Comparison of ENCODE assay signal across 8 cellular contexts in genomic region chr9:5832093-5832542, GRCh38. TPM values are rescaled to one million over a fixed set of nuclear protein-coding genes. Genes with fewer than 3 reads are reported as not detected.
A peak's percentile ranks its signal among the peaks of the same experiment; 100 is the strongest.
DNase-seq lines count a peak whose midpoint lies in the region; FAIRE-seq and TF ChIP-seq lines count a peak whose summit lies in the region.

No MANE protein-coding gene starts in this region.

- H3K36me3 ChIP-seq in hepatocyte (replicated peaks; ENCODE audit: insufficient read depth, low read depth): no peaks in the 10 kb centered on the region
- H3K36me3 ChIP-seq in small intestine (ENCODE audit: control insufficient read depth in 2 of 2, insufficient read depth in 2 of 2, low read length in 2 of 2): peaks cover 0 to 2% of the 10 kb centered on the region in 2 donors

- H3K36me3 Mint-ChIP-seq in activated T-cell treated with anti-CD3 and anti-CD28 coated beads, Interleukin-2, amount 50 U/mL, for 24 hours (ENCODE audit: low read depth): peaks cover 30% of the 10 kb centered on the region
- no peaks in the 10 kb centered on the region for H3K36me3 Mint-ChIP-seq in activated naive CD4-positive, alpha-beta T cell treated with anti-CD3 and anti-CD28 coated beads, Interleukin-2, amount 50 U/mL, for 24 hours

- H3K9me3 Mint-ChIP-seq in activated T-cell treated with anti-CD3 and anti-CD28 coated beads, Interleukin-2, amount 50 U/mL, for 24 hours: no peaks in the 10 kb centered on the region
- no peaks in the 10 kb centered on the region for H3K9me3 Mint-ChIP-seq in activated naive CD4-positive, alpha-beta T cell treated with anti-CD3 and anti-CD28 coated beads, Interleukin-2, amount 50 U/mL, for 24 hours

- peak overlapping the region; percentile 45 for H3K27ac Mint-ChIP-seq in activated T-cell treated with anti-CD3 and anti-CD28 coated beads, Interleukin-2, amount 50 U/mL, for 24 hours
- H3K27ac Mint-ChIP-seq in activated naive CD4-positive, alpha-beta T cell treated with anti-CD3 and anti-CD28 coated beads, Interleukin-2, amount 50 U/mL, for 24 hours: peak overlapping the region; percentile 74

- H3K4me1 ChIP-seq in hepatocyte (ENCODE audit: insufficient read depth) (peaks cover 14% of the 10 kb centered on the region), small intestine (ENCODE audit: control insufficient read depth in 2 of 2, insufficient read depth in 1 of 2, low read depth in 1 of 2, low read length in 1 of 2) (peaks cover 0 to 8% of the 10 kb centered on the region in 2 donors)

- 11% methylated on average over 9 of the region's 9 CpGs for WGBS in hepatocyte (ENCODE audit: low lambda C conversion rate, missing lambda C conversion rate)
- 1 to 6% (median 3%) methylated on average over 9 of the region's 9 CpGs for WGBS in small intestine, 3 donors

- H3K9me3 ChIP-seq in hepatocyte (ENCODE audit: low read depth): no peaks in the 10 kb centered on the region
- no peaks in the 10 kb centered on the region for H3K9me3 ChIP-seq in small intestine (ENCODE audit: control insufficient read depth, low read depth)

- TF ChIP-seq CTCF in hepatocyte (IDR thresholded peaks at IDR 0.05; ENCODE audit: poor library complexity): no peak

- H4K20me1 ChIP-seq in hepatocyte (ENCODE audit: insufficient read depth, poor library complexity, severe bottlenecking): no peaks in the 10 kb centered on the region

- in situ Hi-C loops in KBM-7 (cut with MboI; ENCODE audit: low pct_unique_long_range_greater_than_20kb, low sequenced_read_pairs): no loop called here

- H3K27ac ChIP-seq in hepatocyte (peak overlapping the region; percentile 75), small intestine (ENCODE audit: low read depth in 1 of 2, low read length in 1 of 2) (peak overlapping the region; percentile 92)

- no peak for FAIRE-seq in small intestine (lab: Jason Lieb, UNC)

- H2AFZ ChIP-seq in hepatocyte: peak overlapping the region; percentile 62

- peaks cover 29% of the 10 kb centered on the region for H3K79me2 ChIP-seq in hepatocyte

- peak overlapping the region; percentile 91 for H3K4me3 Mint-ChIP-seq in activated T-cell treated with anti-CD3 and anti-CD28 coated beads, Interleukin-2, amount 50 U/mL, for 24 hours
- H3K4me3 Mint-ChIP-seq in activated naive CD4-positive, alpha-beta T cell treated with anti-CD3 and anti-CD28 coated beads, Interleukin-2, amount 50 U/mL, for 24 hours: peak overlapping the region; percentile 95

- no peaks in the 10 kb centered on the region for H3K9me2 ChIP-seq in hepatocyte (replicated peaks; ENCODE audit: insufficient read depth)

- H3K4me2 ChIP-seq in hepatocyte: peak overlapping the region; percentile 86

- peaks cover 46% of the 10 kb centered on the region for H3K4me1 Mint-ChIP-seq in activated T-cell treated with anti-CD3 and anti-CD28 coated beads, Interleukin-2, amount 50 U/mL, for 24 hours (ENCODE audit: low read depth)
- peaks cover 67% of the 10 kb centered on the region for H3K4me1 Mint-ChIP-seq in activated naive CD4-positive, alpha-beta T cell treated with anti-CD3 and anti-CD28 coated beads, Interleukin-2, amount 50 U/mL, for 24 hours

- H3K27me3 Mint-ChIP-seq in activated T-cell treated with anti-CD3 and anti-CD28 coated beads, Interleukin-2, amount 50 U/mL, for 24 hours: no peaks in the 10 kb centered on the region
- no peaks in the 10 kb centered on the region for H3K27me3 Mint-ChIP-seq in activated naive CD4-positive, alpha-beta T cell treated with anti-CD3 and anti-CD28 coated beads, Interleukin-2, amount 50 U/mL, for 24 hours

- DNase-seq in activated T-cell treated with anti-CD3 and anti-CD28 coated beads, Interleukin-2, amount 50 U/mL, for 24 hours: no peak
- DNase-seq in activated T-cell treated with anti-CD3 and anti-CD28 coated beads for 4 hours: no peak
- peak; percentile 71 for DNase-seq in KBM-7
- peak; percentile 14 for DNase-seq in hepatocyte (ENCODE audit: low spot score)
- no peak for DNase-seq in small intestine
- no peak for DNase-seq in LoVo (ENCODE audit: low spot score)
- DNase-seq in activated gamma-delta T cell treated with Interleukin-2 at 50 U/mL for 16 hours: no peak

- no peaks in the 10 kb centered on the region for H3K27me3 ChIP-seq in hepatocyte
- no peaks in the 10 kb centered on the region for H3K27me3 ChIP-seq in small intestine (ENCODE audit: control insufficient read depth in 2 of 2, insufficient read depth in 2 of 2, low read length in 2 of 2)

- peak overlapping the region; percentile 34 for H3K4me3 ChIP-seq in hepatocyte
- H3K4me3 ChIP-seq in small intestine (ENCODE audit: low read depth in 1 of 2, low read length in 2 of 2): peak overlapping the region; percentile 73 to 85

RNA-seq across cellular contexts. Expression of gene ERMP1, which starts 0.8 kb away (rescaled TPM):
- 22.4 and 23.6 TPM in 2 replicates for total RNA-seq in hepatocyte
- 9.2 and 15.9 TPM in 2 replicates for polyA plus RNA-seq in hepatocyte
- polyA plus RNA-seq in small intestine: 1 to 10 TPM; 2.0 to 8.1 (median 2.2) TPM

RNA-seq across cellular contexts. Expression of gene MLANA, which starts 58.6 kb away (rescaled TPM):
- not detected in 2 replicates for total RNA-seq in hepatocyte
- polyA plus RNA-seq in hepatocyte (not detected in 2 replicates), small intestine (not detected)

Comparison
In these comparisons a context has a peak if more than half of its experiments do, and no peak if none do; other contexts are left out.
1. DNase-seq: peak in KBM-7 (single experiment) and hepatocyte (single experiment); none in activated T-cell treated with anti-CD3 and anti-CD28 coated beads, Interleukin-2, amount 50 U/mL, for 24 hours (single experiment), activated T-cell treated with anti-CD3 and anti-CD28 coated beads for 4 hours (single experiment), small intestine (single experiment), LoVo (single experiment) and activated gamma-delta T cell treated with Interleukin-2 at 50 U/mL for 16 hours (single experiment).